In genomic region chr4:81818385-81818784, GRCh38 we compare ENCODE assay signal across 21 cellular contexts.
DNase-seq lines count a peak whose midpoint lies in the region; ATAC-seq, FAIRE-seq and TF ChIP-seq lines count a peak whose summit lies in the region.
"Had no signal": no experiment of that assay in that cellular context is flagged by ENCODE, and none has a peak within 500 bp of the region (broad histone marks: within the 10 kb centered on the region; RNA-seq: fewer than 3 reads in every experiment).

No MANE protein-coding gene starts in this region.

- no peak overlapping the region for H2AFZ ChIP-seq in hepatocyte

- H3K27ac Mint-ChIP-seq in Calu3 (ENCODE audit: unreplicated experiment), result peak overlapping the region; percentile 11
- H3K27ac Mint-ChIP-seq: CD4-positive, CD25-positive, alpha-beta regulatory T cell; CD8-positive, alpha-beta memory T cell had no signal

- H3K4me2 ChIP-seq in hepatocyte, result peak overlapping the region; percentile 51

- H3K36me3 ChIP-seq in hepatocyte (replicated peaks; ENCODE audit: insufficient read depth, low read depth) (no peaks in the 10 kb centered on the region), small intestine (ENCODE audit: control insufficient read depth in 2 of 2, insufficient read depth in 2 of 2, low read length in 2 of 2) (no peaks in the 10 kb centered on the region)
- H3K36me3 ChIP-seq: BE2C had no signal

- H3K4me3 ChIP-seq in hepatocyte (no peak overlapping the region), small intestine (ENCODE audit: low read depth in 1 of 2, low read length in 2 of 2) (no peak overlapping the region)

- BruUV-seq in Calu3 (replicated peaks; lab: Mats Ljungman, UMichigan), result no TSS peak

- peaks cover 30% of the 10 kb centered on the region for H3K4me1 Mint-ChIP-seq in Calu3 (ENCODE audit: low read depth, unreplicated experiment)
- H3K4me1 Mint-ChIP-seq: CD4-positive, CD25-positive, alpha-beta regulatory T cell; CD8-positive, alpha-beta memory T cell had no signal

- H3K27ac ChIP-seq in hepatocyte (peak overlapping the region; percentile 60), small intestine (ENCODE audit: low read depth in 1 of 2, low read length in 1 of 2) (no peak overlapping the region)

- no peak for TF ChIP-seq CTCF in Calu3 (IDR thresholded peaks at IDR 0.05; ENCODE audit: unreplicated experiment)
- TF ChIP-seq CTCF in hepatocyte (IDR thresholded peaks at IDR 0.05; ENCODE audit: poor library complexity), result no peak

- DNase-seq in Calu3 (peak; percentile 9), HT-29 (ENCODE audit: low spot score) (peak; percentile 50), hepatocyte (ENCODE audit: low spot score) (peak; percentile 29), small intestine (peak; percentile 18), Kasumi-1 (lab: John Stamatoyannopoulos, UW) (no peak), DMS 273 (lab: John Stamatoyannopoulos, UW; ENCODE audit: unreplicated experiment) (no peak)
- DNase-seq: ACHN; BE2C; C1 segment of cervical spinal cord; CD4-positive, CD25-positive, alpha-beta regulatory T cell; CD8-positive, alpha-beta memory T cell; COR-L47; DMS79 treated with DMSO at 0.1 percent for 48 hours; GF-D8; GOT3; H7; IMR-90; KBM-7 had no signal

- 32% methylated on average over 7 of the region's 7 CpGs for WGBS in hepatocyte (ENCODE audit: low lambda C conversion rate, missing lambda C conversion rate)
- WGBS in small intestine, 3 donors, result 19 to 64% (median 42%) methylated on average over 7 of the region's 7 CpGs

- no peaks in the 10 kb centered on the region for H3K9me2 ChIP-seq in hepatocyte (replicated peaks; ENCODE audit: insufficient read depth)

- no peaks in the 10 kb centered on the region for H3K27me3 ChIP-seq in hepatocyte
- H3K27me3 ChIP-seq in small intestine (ENCODE audit: control insufficient read depth in 2 of 2, insufficient read depth in 2 of 2, low read length in 2 of 2), result no peaks in the 10 kb centered on the region

- ATAC-seq in HG03342 (IDR thresholded peaks at IDR 0.05; ENCODE audit: unreplicated experiment), result no peak
- ATAC-seq: HCT116 had no signal

- H3K4me3 Mint-ChIP-seq in Calu3 (ENCODE audit: low read depth, unreplicated experiment), result peak overlapping the region; percentile 5
- H3K4me3 Mint-ChIP-seq: CD8-positive, alpha-beta memory T cell had no signal

- no peaks in the 10 kb centered on the region for H3K36me3 Mint-ChIP-seq in Calu3 (ENCODE audit: insufficient read depth, unreplicated experiment)
- H3K36me3 Mint-ChIP-seq: CD4-positive, CD25-positive, alpha-beta regulatory T cell; CD8-positive, alpha-beta memory T cell had no signal

- FAIRE-seq in small intestine (lab: Jason Lieb, UNC), result no peak
- FAIRE-seq: A204.1 had no signal

- no peaks in the 10 kb centered on the region for H3K27me3 Mint-ChIP-seq in Calu3 (ENCODE audit: unreplicated experiment)

- H3K9me3 ChIP-seq in hepatocyte (ENCODE audit: low read depth) (no peaks in the 10 kb centered on the region), small intestine (ENCODE audit: control insufficient read depth, low read depth) (no peaks in the 10 kb centered on the region)
- H3K9me3 ChIP-seq: BE2C had no signal

- no peaks in the 10 kb centered on the region for H3K79me2 ChIP-seq in hepatocyte

- CTCF ChIA-PET in Calu3 (lab: Charles Lee), result no interaction called here

- H3K4me1 ChIP-seq in hepatocyte (ENCODE audit: insufficient read depth), result peaks cover 11% of the 10 kb centered on the region
- no peaks in the 10 kb centered on the region for H3K4me1 ChIP-seq in small intestine (ENCODE audit: control insufficient read depth in 2 of 2, insufficient read depth in 1 of 2, low read depth in 1 of 2, low read length in 1 of 2)
- H3K4me1 ChIP-seq: BE2C had no signal

- intact Hi-C loops in Calu3 (cut with micrococcal nuclease; ENCODE audit: unreplicated experiment), result no loop called here

- H4K20me1 ChIP-seq in hepatocyte (ENCODE audit: insufficient read depth, poor library complexity, severe bottlenecking), result no peaks in the 10 kb centered on the region

- peaks cover 5% of the 10 kb centered on the region for H3K9me3 Mint-ChIP-seq in Calu3 (ENCODE audit: low read depth, unreplicated experiment)
- H3K9me3 Mint-ChIP-seq: CD8-positive, alpha-beta memory T cell had no signal

Comparison
In these comparisons a context has a peak if more than half of its experiments do, and no peak if none do; other contexts are left out.
1. DNase-seq: peak in Calu3 (single experiment), HT-29 (single experiment), hepatocyte (single experiment) and small intestine (single experiment); none in Kasumi-1 (0 of 2) and DMS 273 (single experiment).